Comparison of ENCODE assay signal across 15 cellular contexts in genomic region chr20:63129376-63129965, GRCh38.
DNase-seq lines count a peak whose midpoint lies in the region; ATAC-seq and TF ChIP-seq lines count a peak whose summit lies in the region.
"Had no signal": no experiment of that assay in that cellular context is flagged by ENCODE, and none has a peak within 500 bp of the region (broad histone marks: within the 10 kb centered on the region; RNA-seq: fewer than 3 reads in every experiment).

No MANE protein-coding gene starts in this region.

- ATAC-seq in WTC11 (no peak), mucosa of descending colon (no peak), upper lobe of right lung (no peak), HG02970 (IDR thresholded peaks at IDR 0.05; ENCODE audit: low FRiP score, unreplicated experiment) (no peak)
- ATAC-seq in CD4-positive, alpha-beta T cell (ENCODE audit: poor library complexity) = no peak

- H3K9me3 ChIP-seq in mucosa of descending colon = no peaks in the 10 kb centered on the region
- no peaks in the 10 kb centered on the region for H3K9me3 ChIP-seq in upper lobe of right lung
- H3K9me3 ChIP-seq in CD4-positive, alpha-beta T cell (ENCODE audit: control insufficient read depth, low read length) = no peaks in the 10 kb centered on the region
- H3K9me3 ChIP-seq: Caco-2 had no signal

- H3K27ac Mint-ChIP-seq in activated naive CD4-positive, alpha-beta T cell treated with anti-CD3 and anti-CD28 coated beads, Interleukin-2, amount 10 ng/mL, durations not matched to agents 7 days and 5 days = no peak overlapping the region
- no peak overlapping the region; the same call in 1 of the 2 replicates for H3K27ac Mint-ChIP-seq in WTC11
- H3K27ac Mint-ChIP-seq in CD4-positive, alpha-beta T cell = no peak overlapping the region

- peak; percentile 1 for DNase-seq in activated naive CD4-positive, alpha-beta T cell treated with anti-CD3 and anti-CD28 coated beads, Interleukin-2, amount 10 ng/mL, durations not matched to agents 7 days and 5 days
- DNase-seq in activated naive CD4-positive, alpha-beta T cell (lab: John Stamatoyannopoulos, UW) = no peak
- peak; percentile 2 for DNase-seq in WTC11 (ENCODE audit: low spot score)
- peak in 2 of 3 donors; percentile 2 to 4 for DNase-seq in mucosa of descending colon
- peak; percentile 40 for DNase-seq in upper lobe of right lung
- no peak for DNase-seq in CD4-positive, alpha-beta T cell
- no peak for DNase-seq in SHP77 (lab: John Stamatoyannopoulos, UW)
- DNase-seq: GM23248, NCI-H146, NCI-H2081 treated with DMSO at 0.1 percent for 48 hours, NCI-H2227 treated with DMSO at 0.1 percent for 48 hours, NCI-H526 treated with DMSO at 0.1 percent for 48 hours had no signal

- peaks cover 30% of the 10 kb centered on the region for H3K27me3 Mint-ChIP-seq in activated naive CD4-positive, alpha-beta T cell treated with anti-CD3 and anti-CD28 coated beads, Interleukin-2, amount 10 ng/mL, durations not matched to agents 7 days and 5 days
- no peaks in the 10 kb centered on the region; the same call in 1 of the 2 replicates for H3K27me3 Mint-ChIP-seq in WTC11 (ENCODE audit: low read depth)
- H3K27me3 Mint-ChIP-seq in CD4-positive, alpha-beta T cell = peaks cover 28% of the 10 kb centered on the region

- H3K4me3 Mint-ChIP-seq in activated naive CD4-positive, alpha-beta T cell treated with anti-CD3 and anti-CD28 coated beads, Interleukin-2, amount 10 ng/mL, durations not matched to agents 7 days and 5 days = no peak overlapping the region
- H3K4me3 Mint-ChIP-seq in WTC11 = no peak overlapping the region
- H3K4me3 Mint-ChIP-seq in CD4-positive, alpha-beta T cell = no peak overlapping the region

- no peaks in the 10 kb centered on the region for H3K4me1 ChIP-seq in mucosa of descending colon (ENCODE audit: low read depth)
- H3K4me1 ChIP-seq in upper lobe of right lung = no peaks in the 10 kb centered on the region
- H3K4me1 ChIP-seq: Caco-2 had no signal

- H3K27me3 ChIP-seq in upper lobe of right lung = peaks cover 28% of the 10 kb centered on the region
- peaks cover 14% of the 10 kb centered on the region for H3K27me3 ChIP-seq in CD4-positive, alpha-beta T cell (ENCODE audit: control insufficient read depth, insufficient read depth, low read length)

- no peak for TF ChIP-seq CTCF in WTC11 (IDR thresholded peaks at IDR 0.05)
- no peak for TF ChIP-seq CTCF in mucosa of descending colon (IDR thresholded peaks at IDR 0.05)
- no peak for TF ChIP-seq CTCF in upper lobe of right lung (IDR thresholded peaks at IDR 0.05)
- TF ChIP-seq CTCF in CD4-positive, alpha-beta T cell (IDR thresholded peaks at IDR 0.05) = no peak

- intact Hi-C loops in mucosa of descending colon (cut with DNase I, micrococcal nuclease) = no loop called here
- intact Hi-C loops in upper lobe of right lung (cut with DNase I) = no loop called here
- intact Hi-C loops in CD4-positive, alpha-beta T cell (cut with DNase I, micrococcal nuclease) = no loop called here

- H3K36me3 ChIP-seq in mucosa of descending colon (ENCODE audit: low read depth) (no peaks in the 10 kb centered on the region), upper lobe of right lung (no peaks in the 10 kb centered on the region)

- H3K9me3 Mint-ChIP-seq in activated naive CD4-positive, alpha-beta T cell treated with anti-CD3 and anti-CD28 coated beads, Interleukin-2, amount 10 ng/mL, durations not matched to agents 7 days and 5 days = no peaks in the 10 kb centered on the region
- no peaks in the 10 kb centered on the region for H3K9me3 Mint-ChIP-seq in WTC11
- H3K9me3 Mint-ChIP-seq in CD4-positive, alpha-beta T cell = no peaks in the 10 kb centered on the region

- POLR2A ChIA-PET in WTC11 (lab: Charles Lee) = no interaction called here
- POLR2A ChIA-PET in CD4-positive, alpha-beta T cell (lab: Charles Lee) = no interaction called here

- CTCF ChIA-PET in activated naive CD4-positive, alpha-beta T cell treated with anti-CD3 and anti-CD28 coated beads, Interleukin-2, amount 10 ng/mL, durations not matched to agents 7 days and 5 days (lab: Charles Lee) = no interaction called here
- CTCF ChIA-PET in WTC11 (lab: Charles Lee) = no interaction called here
- CTCF ChIA-PET in CD4-positive, alpha-beta T cell (lab: Charles Lee) = no interaction called here

- no peak overlapping the region for H3K27ac ChIP-seq in upper lobe of right lung
- H3K27ac ChIP-seq in CD4-positive, alpha-beta T cell (ENCODE audit: low read depth, low read length) = no peak overlapping the region
- H3K27ac ChIP-seq: C4-2B, GM23248 had no signal

- H3K4me1 Mint-ChIP-seq in activated naive CD4-positive, alpha-beta T cell treated with anti-CD3 and anti-CD28 coated beads, Interleukin-2, amount 10 ng/mL, durations not matched to agents 7 days and 5 days = no peaks in the 10 kb centered on the region
- H3K4me1 Mint-ChIP-seq in WTC11 = peaks cover 9% of the 10 kb centered on the region
- H3K4me1 Mint-ChIP-seq in CD4-positive, alpha-beta T cell (ENCODE audit: low read depth) = no peaks in the 10 kb centered on the region

- no peak overlapping the region for H3K4me3 ChIP-seq in mucosa of descending colon
- no peak overlapping the region for H3K4me3 ChIP-seq in upper lobe of right lung
- H3K4me3 ChIP-seq: GM23248 had no signal

- H3K36me3 Mint-ChIP-seq in activated naive CD4-positive, alpha-beta T cell treated with anti-CD3 and anti-CD28 coated beads, Interleukin-2, amount 10 ng/mL, durations not matched to agents 7 days and 5 days = no peaks in the 10 kb centered on the region
- H3K36me3 Mint-ChIP-seq in WTC11 = no peaks in the 10 kb centered on the region
- H3K36me3 Mint-ChIP-seq in CD4-positive, alpha-beta T cell (ENCODE audit: low read depth) = no peaks in the 10 kb centered on the region

TF ChIP-seq in WTC11, 78 proteins besides CTCF, POLR2A, EP300 and RAD21:
- TF ChIP-seq ZNF232 (CRISPR knock-in tag; IDR thresholded peaks at IDR 0.05) (no peak), SOX15 (CRISPR knock-in tag; IDR thresholded peaks at IDR 0.05) (no peak), EMX1 (CRISPR knock-in tag; IDR thresholded peaks at IDR 0.05) (no peak), CBFB (CRISPR knock-in tag; IDR thresholded peaks at IDR 0.05; ENCODE audit: low read depth) (no peak), JAZF1 (CRISPR knock-in tag; IDR thresholded peaks at IDR 0.05) (no peak), ESRRA (CRISPR knock-in tag; IDR thresholded peaks at IDR 0.05; ENCODE audit: borderline replicate concordance) (no peak)

Comparison
In these comparisons a context has a peak if more than half of its experiments do, and no peak if none do; other contexts are left out.
1. DNase-seq: peak in activated naive CD4-positive, alpha-beta T cell treated with anti-CD3 and anti-CD28 coated beads, Interleukin-2, amount 10 ng/mL, durations not matched to agents 7 days and 5 days (single experiment), WTC11 (single experiment), mucosa of descending colon (2 of 3) and upper lobe of right lung (single experiment); none in activated naive CD4-positive, alpha-beta T cell (0 of 4), CD4-positive, alpha-beta T cell (0 of 10) and SHP77 (0 of 2).